In the genomic region with DNA sequence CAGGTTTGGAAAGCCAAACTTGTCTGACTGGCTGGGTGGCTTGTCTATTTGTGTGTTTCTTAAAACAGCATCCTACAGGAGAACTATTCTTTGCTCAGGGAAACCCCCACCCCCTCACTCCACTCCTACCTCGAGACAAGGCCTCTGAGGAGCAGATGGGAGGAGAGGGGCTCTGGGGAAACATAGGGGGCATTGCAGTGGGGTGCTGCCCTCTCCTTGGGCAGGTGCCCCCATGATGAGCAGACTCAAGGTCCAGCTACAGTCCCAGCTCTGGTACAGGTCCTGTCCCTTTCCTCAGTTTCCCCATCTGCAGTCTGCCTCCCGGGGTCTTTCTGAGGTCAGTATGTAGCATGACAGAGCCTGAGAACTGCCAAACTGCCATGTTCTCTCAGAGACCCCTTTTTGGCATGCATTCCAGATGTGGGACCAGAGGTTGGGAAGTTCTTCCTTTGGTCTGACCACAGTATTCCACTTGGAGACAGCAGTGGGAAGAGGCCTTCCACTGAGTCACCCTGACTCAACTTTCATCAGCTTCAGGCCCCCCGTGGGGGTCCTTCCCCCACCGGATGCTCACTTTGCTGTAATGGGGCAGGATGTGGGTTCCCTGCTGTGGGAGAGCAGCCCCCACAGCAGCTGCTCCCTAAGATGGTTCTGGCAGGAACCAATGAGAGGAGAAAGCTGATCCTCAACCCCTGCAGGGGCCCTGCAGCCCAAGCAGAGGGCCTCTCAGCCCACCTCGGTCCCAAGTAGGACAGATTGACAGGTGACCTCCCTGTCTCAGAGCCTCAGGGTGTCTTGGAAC, we compare ENCODE assay signal across 9 cellular contexts. TPM values are rescaled to one million over a fixed set of nuclear protein-coding genes. Genes with fewer than 3 reads are reported as not detected.
DNase-seq lines count a peak whose midpoint lies in the region; ATAC-seq and TF ChIP-seq lines count a peak whose summit lies in the region.
"Had no signal": no experiment of that assay in that cellular context is flagged by ENCODE, and none has a peak within 500 bp of the region (broad histone marks: within the 10 kb centered on the region; RNA-seq: fewer than 3 reads in every experiment).

No MANE protein-coding gene starts in this region.

- H3K27me3 Mint-ChIP-seq in CD8-positive, alpha-beta memory T cell = peaks cover 0 to 2% of the 10 kb centered on the region in 2 donors
- no peaks in the 10 kb centered on the region for H3K27me3 Mint-ChIP-seq in activated T-cell treated with anti-CD3 and anti-CD28 coated beads, Interleukin-2, amount 50 U/mL, for 4 hours (ENCODE audit: low read depth)
- H3K27me3 Mint-ChIP-seq in naive thymus-derived CD8-positive, alpha-beta T cell = no peaks in the 10 kb centered on the region

- H3K27ac ChIP-seq in CD8-positive, alpha-beta memory T cell (ENCODE audit: low read depth, low read length) = peak overlapping the region; percentile 40
- H3K27ac ChIP-seq in KMS-11 = peak overlapping the region; percentile 34; the same call in 1 of the 2 replicates
- H3K27ac ChIP-seq: dorsolateral prefrontal cortex had no signal

- H3K79me2 ChIP-seq in KMS-11 (ENCODE audit: insufficient read depth, low read depth) = no peaks in the 10 kb centered on the region

- no peak for TF ChIP-seq CTCF in KMS-11 (conservative IDR thresholded peaks at IDR 0.05; ENCODE audit: low read depth, low read length)

- no peaks in the 10 kb centered on the region for H3K27me3 ChIP-seq in CD8-positive, alpha-beta memory T cell (ENCODE audit: insufficient read depth, low read length, poor library complexity, severe bottlenecking)
- H3K27me3 ChIP-seq in KMS-11 (ENCODE audit: insufficient read depth, low read depth) = no peaks in the 10 kb centered on the region
- H3K27me3 ChIP-seq: dorsolateral prefrontal cortex had no signal

- H3K27ac Mint-ChIP-seq in CD8-positive, alpha-beta memory T cell = peak overlapping the region; percentile 50 to 91 (median 84)
- peak overlapping the region; percentile 29 to 88 (median 76) for H3K27ac Mint-ChIP-seq in naive thymus-derived CD8-positive, alpha-beta T cell

- H3K4me3 ChIP-seq in CD8-positive, alpha-beta memory T cell (ENCODE audit: low read length) = peak overlapping the region; percentile 40
- H3K4me3 ChIP-seq in KMS-11 (IDR thresholded peaks at IDR 0.05; ENCODE audit: insufficient read depth, low read depth, low read length) = no peak overlapping the region
- H3K4me3 ChIP-seq: dorsolateral prefrontal cortex had no signal

- peak in 3 of 5 donors; percentile 54 to 76 (median 65) for DNase-seq in CD8-positive, alpha-beta memory T cell
- peak; percentile 41 for DNase-seq in activated T-cell treated with anti-CD3 and anti-CD28 coated beads, Interleukin-2, amount 50 U/mL, for 4 hours
- DNase-seq in naive thymus-derived CD8-positive, alpha-beta T cell = peak in 8 of 10 donors; percentile 29 to 75 (median 54)
- no peak for DNase-seq in NCI-H1417 treated with DMSO at 0.1 percent for 48 hours (lab: John Stamatoyannopoulos, UW)
- no peak for DNase-seq in hepatic stellate cell (ENCODE audit: low spot score)
- DNase-seq in occipital lobe (lab: John Stamatoyannopoulos, UW) = no peak
- DNase-seq: dorsolateral prefrontal cortex had no signal

- peak; percentile 3 to 4 for ATAC-seq in activated T-cell treated with anti-CD3 and anti-CD28 coated beads, Interleukin-2, amount 50 U/mL, for 4 hours
- peak; percentile 46 to 77 for ATAC-seq in naive thymus-derived CD8-positive, alpha-beta T cell
- no peak for ATAC-seq in HG02642 (IDR thresholded peaks at IDR 0.05; ENCODE audit: poor library complexity, unreplicated experiment)

- H3K36me3 Mint-ChIP-seq in CD8-positive, alpha-beta memory T cell = no peaks in the 10 kb centered on the region
- peaks cover 4% of the 10 kb centered on the region for H3K36me3 Mint-ChIP-seq in activated T-cell treated with anti-CD3 and anti-CD28 coated beads, Interleukin-2, amount 50 U/mL, for 4 hours (ENCODE audit: insufficient read depth)
- H3K36me3 Mint-ChIP-seq in naive thymus-derived CD8-positive, alpha-beta T cell = no peaks in the 10 kb centered on the region

- peaks cover 74 to 90% (median 77%) of the 10 kb centered on the region in 3 donors for H3K4me1 Mint-ChIP-seq in CD8-positive, alpha-beta memory T cell
- H3K4me1 Mint-ChIP-seq in activated T-cell treated with anti-CD3 and anti-CD28 coated beads, Interleukin-2, amount 50 U/mL, for 4 hours (ENCODE audit: low read depth) = peaks cover 94% of the 10 kb centered on the region
- H3K4me1 Mint-ChIP-seq in naive thymus-derived CD8-positive, alpha-beta T cell = peaks cover 37 to 92% (median 87%) of the 10 kb centered on the region in 4 donors

- no peak overlapping the region; the same call in 1 of the 2 replicates for H3K9ac ChIP-seq in KMS-11

- peaks cover 51% of the 10 kb centered on the region for H3K4me1 ChIP-seq in CD8-positive, alpha-beta memory T cell (ENCODE audit: insufficient read depth, low read length)
- H3K4me1 ChIP-seq in KMS-11 (ENCODE audit: low read depth, poor library complexity, severe bottlenecking) = peaks cover 53% of the 10 kb centered on the region

- no peaks in the 10 kb centered on the region for H3K36me3 ChIP-seq in CD8-positive, alpha-beta memory T cell (ENCODE audit: insufficient read depth, low read length)
- H3K36me3 ChIP-seq in KMS-11 (ENCODE audit: insufficient read depth) = no peaks in the 10 kb centered on the region

- peak overlapping the region; percentile 95 for H3K4me2 ChIP-seq in KMS-11

- H4K20me1 ChIP-seq in KMS-11 (ENCODE audit: insufficient read depth) = no peaks in the 10 kb centered on the region

- POLR2A ChIA-PET in CD8-positive, alpha-beta memory T cell (lab: Charles Lee) = interaction anchor here (1.4 to 2.2 kb wide), 4 partner anchors 14 to 35 kb away, joined by 4 to 9 read pairs (median 7); a partner anchor contains a TSS
- POLR2A ChIA-PET in naive thymus-derived CD8-positive, alpha-beta T cell (lab: Charles Lee) = interaction anchor here (0.6 to 6.1 kb wide), 9 partner anchors 15 to 1414 kb away, joined by 3 to 46 read pairs (median 3); a partner anchor contains a TSS

- no peaks in the 10 kb centered on the region for H3K9me3 Mint-ChIP-seq in CD8-positive, alpha-beta memory T cell
- no peaks in the 10 kb centered on the region for H3K9me3 Mint-ChIP-seq in activated T-cell treated with anti-CD3 and anti-CD28 coated beads, Interleukin-2, amount 50 U/mL, for 4 hours
- no peaks in the 10 kb centered on the region for H3K9me3 Mint-ChIP-seq in naive thymus-derived CD8-positive, alpha-beta T cell

- CTCF ChIA-PET in CD8-positive, alpha-beta memory T cell (lab: Charles Lee) = interaction anchor here (0.8 to 6.2 kb wide), 5 partner anchors 15 to 41 kb away, joined by 3 to 35 read pairs (median 5); a partner anchor contains a TSS

- H2AFZ ChIP-seq in KMS-11 (ENCODE audit: low read depth) = 0 out of 2 replicates have a peak overlapping the region, but pooled peaks have one; percentile 5

- H3K4me3 Mint-ChIP-seq in CD8-positive, alpha-beta memory T cell = peak overlapping the region; percentile 32 to 69 (median 64)
- peak overlapping the region; percentile 40 for H3K4me3 Mint-ChIP-seq in activated T-cell treated with anti-CD3 and anti-CD28 coated beads, Interleukin-2, amount 50 U/mL, for 4 hours
- peak overlapping the region; percentile 37 to 79 (median 65) for H3K4me3 Mint-ChIP-seq in naive thymus-derived CD8-positive, alpha-beta T cell

- H3K9me3 ChIP-seq in CD8-positive, alpha-beta memory T cell (ENCODE audit: low read length) = no peaks in the 10 kb centered on the region

RNA-seq across cellular contexts. Expression of a gene that starts 32.3 kb away (rescaled TPM):
- not detected for total RNA-seq in CD8-positive, alpha-beta memory T cell
- not detected for polyA plus RNA-seq in CD8-positive, alpha-beta memory T cell
- total RNA-seq in activated T-cell treated with anti-CD3 and anti-CD28 coated beads, Interleukin-2, amount 50 U/mL, for 4 hours = under 1 TPM; 0.33 to 0.41 (median 0.40) TPM
- not detected for total RNA-seq in naive thymus-derived CD8-positive, alpha-beta T cell
- not detected for polyA plus RNA-seq in naive thymus-derived CD8-positive, alpha-beta T cell
- not detected for total RNA-seq in occipital lobe

RNA-seq across cellular contexts. Expression of a gene that starts 34.0 kb away (rescaled TPM):
- 10 to 100 TPM; 71.2 to 72.5 TPM for total RNA-seq in CD8-positive, alpha-beta memory T cell
- polyA plus RNA-seq in CD8-positive, alpha-beta memory T cell = 1.9 TPM
- 100 to 1,000 TPM; 187 to 215 (median 195) TPM for total RNA-seq in activated T-cell treated with anti-CD3 and anti-CD28 coated beads, Interleukin-2, amount 50 U/mL, for 4 hours
- 1 to 10 TPM; 3.2 TPM for total RNA-seq in naive thymus-derived CD8-positive, alpha-beta T cell
- polyA plus RNA-seq in naive thymus-derived CD8-positive, alpha-beta T cell = 1 to 10 TPM in 1 of 3 donors, under 1 TPM in 2; 0.09 to 1.7 (median 0.20) TPM
- total RNA-seq in occipital lobe = 51.5 TPM

Comparison
In these comparisons a context has a peak if more than half of its experiments do, and no peak if none do; other contexts are left out.
1. DNase-seq: peak in CD8-positive, alpha-beta memory T cell (3 of 5), activated T-cell treated with anti-CD3 and anti-CD28 coated beads, Interleukin-2, amount 50 U/mL, for 4 hours (single experiment) and naive thymus-derived CD8-positive, alpha-beta T cell (8 of 10); none in NCI-H1417 treated with DMSO at 0.1 percent for 48 hours (single experiment), hepatic stellate cell (single experiment) and occipital lobe (single experiment).
2. RNA of a gene that starts 34.0 kb away (total RNA-seq): 187 to 215 TPM in activated T-cell treated with anti-CD3 and anti-CD28 coated beads, Interleukin-2, amount 50 U/mL, for 4 hours, 71.2 to 72.5 TPM in CD8-positive, alpha-beta memory T cell and 51.5 TPM in occipital lobe (single experiment); 3.2 TPM in naive thymus-derived CD8-positive, alpha-beta T cell; every median in the first group is over 10 times any median in the second.
3. Peak in every context shown above with its lines, with median percentiles within 50 percentile points of each other: H3K4me3 Mint-ChIP-seq.